In the genomic region with DNA sequence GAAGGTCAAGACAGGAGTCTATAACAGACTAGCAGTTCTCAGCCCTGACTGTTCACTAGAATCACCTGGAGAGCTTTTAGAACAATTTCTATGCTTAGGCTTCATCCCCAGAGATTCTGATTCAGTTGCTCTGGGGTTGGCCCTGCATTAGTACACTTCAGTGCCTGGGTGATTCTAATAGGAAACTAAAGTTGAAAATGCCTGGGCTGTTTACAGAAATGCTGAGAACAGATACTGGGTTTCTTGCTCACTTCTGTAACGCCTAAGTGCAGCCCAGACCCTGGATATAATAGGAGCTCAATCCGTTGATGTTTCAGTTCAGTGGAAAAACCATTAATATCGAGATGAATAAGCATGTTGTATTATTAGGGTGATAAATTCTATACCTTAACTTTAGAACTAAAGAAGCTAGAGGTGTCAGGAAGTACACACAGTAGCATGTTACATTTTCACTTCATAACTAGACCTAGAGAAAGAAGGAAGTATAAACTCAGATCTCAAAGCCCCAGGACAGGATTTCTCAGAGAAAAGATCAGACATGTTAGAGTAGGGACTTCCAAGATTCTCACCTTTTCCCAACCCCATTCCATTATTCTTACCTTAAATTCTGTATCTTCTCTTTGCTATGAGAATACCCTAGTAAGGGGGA, we compare ENCODE assay signal across 22 cellular contexts. TPM values are rescaled to one million over a fixed set of nuclear protein-coding genes. Genes with fewer than 3 reads are reported as not detected.
DNase-seq lines count a peak whose midpoint lies in the region; ATAC-seq and TF ChIP-seq lines count a peak whose summit lies in the region.
"Had no signal": no experiment of that assay in that cellular context is flagged by ENCODE, and none has a peak within 500 bp of the region (broad histone marks: within the 10 kb centered on the region; RNA-seq: fewer than 3 reads in every experiment).

No MANE protein-coding gene starts in this region.

- peaks cover 0 to 2% (median 0%) of the 10 kb centered on the region in 11 donors for H3K9me3 Mint-ChIP-seq in naive thymus-derived CD4-positive, alpha-beta T cell

- no peaks in the 10 kb centered on the region for H3K9me3 ChIP-seq in naive thymus-derived CD4-positive, alpha-beta T cell (ENCODE audit: control insufficient read depth in 2 of 3, low read length in 3 of 3)
- no peaks in the 10 kb centered on the region for H3K9me3 ChIP-seq in effector memory CD4-positive, alpha-beta T cell (ENCODE audit: control insufficient read depth, low read length)
- H3K9me3 ChIP-seq: lower lobe of right lung, spleen, transverse colon had no signal

- intact Hi-C loops in naive thymus-derived CD4-positive, alpha-beta T cell (cut with micrococcal nuclease) = no loop called here

- ATAC-seq in GM18907 (IDR thresholded peaks at IDR 0.05; ENCODE audit: unreplicated experiment) = peak; percentile 76
- peak; percentile 79 for ATAC-seq in GM21576 (IDR thresholded peaks at IDR 0.05; ENCODE audit: unreplicated experiment)
- ATAC-seq in HG03108 (IDR thresholded peaks at IDR 0.05; ENCODE audit: unreplicated experiment) = peak; percentile 73
- no peak for ATAC-seq in naive thymus-derived CD4-positive, alpha-beta T cell
- ATAC-seq in HG02678 (IDR thresholded peaks at IDR 0.05; ENCODE audit: unreplicated experiment) = no peak
- ATAC-seq: activated CD8-positive, alpha-beta memory T cell treated with anti-CD3 and anti-CD28 coated beads, Interleukin-2, amount 10 ng/mL, durations not matched to agents 7 days and 5 days; lower lobe of right lung; Right ventricle myocardium inferior had no signal

- peaks cover 23 to 70% (median 29%) of the 10 kb centered on the region in 5 donors for H3K36me3 Mint-ChIP-seq in naive thymus-derived CD4-positive, alpha-beta T cell

- H3K4me3 Mint-ChIP-seq in naive thymus-derived CD4-positive, alpha-beta T cell = no peak overlapping the region
- H3K4me3 Mint-ChIP-seq: activated CD8-positive, alpha-beta memory T cell treated with anti-CD3 and anti-CD28 coated beads, Interleukin-2, amount 10 ng/mL, durations not matched to agents 7 days and 5 days had no signal

- no peak overlapping the region for H3K4me3 ChIP-seq in naive thymus-derived CD4-positive, alpha-beta T cell (ENCODE audit: low read length)
- no peak overlapping the region for H3K4me3 ChIP-seq in effector memory CD4-positive, alpha-beta T cell (ENCODE audit: insufficient read depth, low read depth, low read length, poor library complexity, severe bottlenecking)
- H3K4me3 ChIP-seq: lower lobe of right lung, spleen, transverse colon had no signal

- DNase-seq in naive thymus-derived CD4-positive, alpha-beta T cell = no peak
- no peak for DNase-seq in GM10248 (ENCODE audit: extremely low spot score)
- no peak for DNase-seq in HuH-7.5 (ENCODE audit: low spot score)
- no peak for DNase-seq in effector memory CD4-positive, alpha-beta T cell
- DNase-seq: activated CD8-positive, alpha-beta memory T cell treated with anti-CD3 and anti-CD28 coated beads, Interleukin-2, amount 10 ng/mL, durations not matched to agents 7 days and 5 days; cerebellar nuclear complex; erythroblast; hippocampal formation; KBM-7; lower lobe of right lung; NCI-H146; NCI-H748 treated with DMSO at 0.1 percent for 48 hours; nucleus accumbens; spleen; T1000; transverse colon had no signal

- CTCF ChIA-PET in naive thymus-derived CD4-positive, alpha-beta T cell (lab: Charles Lee) = interaction anchor here (0.9 kb wide), 1 partner anchor 11 kb away, joined by 3 read pairs; no protein-coding TSS in a partner anchor
- CTCF ChIA-PET in GM10248 (lab: Yijun Ruan, JAX) = no interaction called here

- POLR2A ChIA-PET in naive thymus-derived CD4-positive, alpha-beta T cell (lab: Charles Lee) = no interaction called here
- POLR2A ChIA-PET in GM10248 (lab: Yijun Ruan, JAX) = no interaction called here

- no peaks in the 10 kb centered on the region for H3K4me1 ChIP-seq in naive thymus-derived CD4-positive, alpha-beta T cell (ENCODE audit: control insufficient read depth in 2 of 2, insufficient read depth in 2 of 2, low read length in 2 of 2)
- H3K4me1 ChIP-seq in effector memory CD4-positive, alpha-beta T cell (ENCODE audit: control insufficient read depth, insufficient read depth, low read length, poor library complexity, severe bottlenecking) = no peaks in the 10 kb centered on the region
- H3K4me1 ChIP-seq: lower lobe of right lung, spleen, transverse colon had no signal

- peaks cover 0 to 16% (median 5%) of the 10 kb centered on the region in 7 donors for H3K4me1 Mint-ChIP-seq in naive thymus-derived CD4-positive, alpha-beta T cell
- H3K4me1 Mint-ChIP-seq: activated CD8-positive, alpha-beta memory T cell treated with anti-CD3 and anti-CD28 coated beads, Interleukin-2, amount 10 ng/mL, durations not matched to agents 7 days and 5 days had no signal

- H3K27ac ChIP-seq in naive thymus-derived CD4-positive, alpha-beta T cell (ENCODE audit: low read depth, low read length) = no peak overlapping the region
- H3K27ac ChIP-seq in effector memory CD4-positive, alpha-beta T cell (ENCODE audit: insufficient read depth, low read length, poor library complexity, severe bottlenecking) = no peak overlapping the region
- H3K27ac ChIP-seq: C4-2B, lower lobe of right lung, spleen, transverse colon had no signal

- peaks cover 0 to 4% (median 0%) of the 10 kb centered on the region in 3 experiments for H3K36me3 ChIP-seq in naive thymus-derived CD4-positive, alpha-beta T cell (ENCODE audit: control insufficient read depth in 2 of 3, insufficient read depth in 3 of 3, low read length in 3 of 3)
- peaks cover 5% of the 10 kb centered on the region for H3K36me3 ChIP-seq in effector memory CD4-positive, alpha-beta T cell (ENCODE audit: control insufficient read depth, insufficient read depth, low read length)
- H3K36me3 ChIP-seq: transverse colon had no signal

- no peak for TF ChIP-seq CTCF in GM10248 (IDR thresholded peaks at IDR 0.05; ENCODE audit: control extremely low read depth, extremely low read depth, low read depth, missing control alignments)

- no peaks in the 10 kb centered on the region for H3K27me3 Mint-ChIP-seq in naive thymus-derived CD4-positive, alpha-beta T cell
- H3K27me3 Mint-ChIP-seq: activated CD8-positive, alpha-beta memory T cell treated with anti-CD3 and anti-CD28 coated beads, Interleukin-2, amount 10 ng/mL, durations not matched to agents 7 days and 5 days had no signal

- H3K27ac Mint-ChIP-seq in naive thymus-derived CD4-positive, alpha-beta T cell = peak overlapping the region in 8 of 9 donors; percentile 38 to 78 (median 62)
- H3K27ac Mint-ChIP-seq: activated CD8-positive, alpha-beta memory T cell treated with anti-CD3 and anti-CD28 coated beads, Interleukin-2, amount 10 ng/mL, durations not matched to agents 7 days and 5 days had no signal

- no peaks in the 10 kb centered on the region for H3K27me3 ChIP-seq in naive thymus-derived CD4-positive, alpha-beta T cell (ENCODE audit: control insufficient read depth in 2 of 2, insufficient read depth in 2 of 2, low read length in 2 of 2)
- H3K27me3 ChIP-seq in effector memory CD4-positive, alpha-beta T cell (replicated peaks; ENCODE audit: control insufficient read depth, insufficient read depth, low read length, poor library complexity, severe bottlenecking) = no peaks in the 10 kb centered on the region
- H3K27me3 ChIP-seq: spleen, transverse colon had no signal

RNA-seq across cellular contexts. Expression of a gene that starts 20.4 kb away (rescaled TPM):
- 100 to 1,000 TPM in 1 of 5 experiments, 10 to 100 TPM in 1, 1 to 10 TPM in 3; 5.1 to 110 (median 5.5) TPM for total RNA-seq in naive thymus-derived CD4-positive, alpha-beta T cell
- polyA plus RNA-seq in naive thymus-derived CD4-positive, alpha-beta T cell = 1 to 10 TPM; 2.2 to 4.7 TPM

RNA-seq across cellular contexts. Expression of a gene that starts 29.6 kb away (rescaled TPM):
- 10 to 100 TPM in 2 of 5 experiments, 1 to 10 TPM in 3; 5.1 to 32.3 (median 9.1) TPM for total RNA-seq in naive thymus-derived CD4-positive, alpha-beta T cell
- 1 to 10 TPM; 2.1 to 4.6 TPM for polyA plus RNA-seq in naive thymus-derived CD4-positive, alpha-beta T cell
- total RNA-seq: lower lobe of right lung, Right ventricle myocardium inferior had no signal
- polyA plus RNA-seq: spleen had no signal

RNA-seq across cellular contexts. Expression of a gene that starts 54.2 kb away (rescaled TPM):
- total RNA-seq in naive thymus-derived CD4-positive, alpha-beta T cell = 10 to 100 TPM in 3 of 5 experiments, 1 to 10 TPM in 2; 5.8 to 18.5 (median 14.2) TPM
- 10 to 100 TPM; 13.5 to 20.5 TPM for polyA plus RNA-seq in naive thymus-derived CD4-positive, alpha-beta T cell

Comparison
In these comparisons a context has a peak if more than half of its experiments do, and no peak if none do; other contexts are left out.
1. ATAC-seq: peak in GM18907 (single experiment), GM21576 (single experiment) and HG03108 (single experiment); none in naive thymus-derived CD4-positive, alpha-beta T cell (single experiment) and HG02678 (single experiment).